ENCODE assay signal across 1 cellular context in the genomic region with DNA sequence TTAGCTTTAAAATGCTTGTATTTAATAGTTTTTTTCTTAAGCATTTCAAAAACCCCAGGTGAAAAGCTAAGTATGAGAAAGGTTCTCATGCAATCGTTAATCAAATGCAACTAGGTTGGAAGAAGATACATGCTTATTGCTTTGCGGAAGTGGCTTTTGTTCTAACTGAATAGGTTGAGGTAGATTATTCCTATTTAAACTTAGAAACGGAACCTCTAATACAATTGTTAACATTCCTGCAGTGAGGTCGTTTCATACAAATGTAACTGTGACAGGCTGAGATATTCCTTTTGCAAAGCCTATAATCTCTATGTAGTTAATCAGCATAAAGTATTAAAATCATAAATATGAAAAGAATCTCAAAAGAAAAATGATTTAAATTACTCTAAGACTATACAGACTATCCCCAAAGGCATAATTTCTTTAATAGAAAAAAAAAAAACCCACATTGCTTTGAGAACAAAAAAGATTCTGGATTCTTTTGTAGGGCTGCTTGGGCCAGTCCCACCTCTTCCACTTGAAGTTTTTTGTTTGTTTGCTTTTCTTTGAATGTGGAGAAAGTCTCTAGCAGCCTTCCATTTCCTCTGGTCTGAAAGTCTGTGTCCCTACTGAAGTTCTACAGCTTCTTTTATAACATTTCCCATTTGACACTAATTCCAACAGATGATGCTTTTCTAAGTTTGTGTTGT.
TF ChIP-seq lines count a peak whose summit lies in the region.

No MANE protein-coding gene starts in this region.

TF ChIP-seq in H1, 55 proteins besides CTCF, POLR2A, EP300 and RAD21:
- TF ChIP-seq CBX5 (IDR thresholded peaks at IDR 0.05; ENCODE audit: low read depth, low read length) (no peak), MAFK (IDR thresholded peaks at IDR 0.05; ENCODE audit: low read depth, low read length) (no peak), SIX5 (IDR thresholded peaks at IDR 0.05; ENCODE audit: low read depth, low read length) (no peak), CREB1 (IDR thresholded peaks at IDR 0.05) (no peak), NRF1 (IDR thresholded peaks at IDR 0.05; ENCODE audit: low read depth, low read length) (no peak), CHD7 (IDR thresholded peaks at IDR 0.05; ENCODE audit: insufficient replicate concordance, low read length) (peak; percentile 45), SP4 (IDR thresholded peaks at IDR 0.05; ENCODE audit: low read length) (no peak), SUZ12 (IDR thresholded peaks at IDR 0.05; ENCODE audit: low read length) (no peak), PHF8 (conservative IDR thresholded peaks at IDR 0.05; ENCODE audit: low read depth, low read length) (no peak)
